ENCODE assay signal across 1 cellular context in the genomic region with DNA sequence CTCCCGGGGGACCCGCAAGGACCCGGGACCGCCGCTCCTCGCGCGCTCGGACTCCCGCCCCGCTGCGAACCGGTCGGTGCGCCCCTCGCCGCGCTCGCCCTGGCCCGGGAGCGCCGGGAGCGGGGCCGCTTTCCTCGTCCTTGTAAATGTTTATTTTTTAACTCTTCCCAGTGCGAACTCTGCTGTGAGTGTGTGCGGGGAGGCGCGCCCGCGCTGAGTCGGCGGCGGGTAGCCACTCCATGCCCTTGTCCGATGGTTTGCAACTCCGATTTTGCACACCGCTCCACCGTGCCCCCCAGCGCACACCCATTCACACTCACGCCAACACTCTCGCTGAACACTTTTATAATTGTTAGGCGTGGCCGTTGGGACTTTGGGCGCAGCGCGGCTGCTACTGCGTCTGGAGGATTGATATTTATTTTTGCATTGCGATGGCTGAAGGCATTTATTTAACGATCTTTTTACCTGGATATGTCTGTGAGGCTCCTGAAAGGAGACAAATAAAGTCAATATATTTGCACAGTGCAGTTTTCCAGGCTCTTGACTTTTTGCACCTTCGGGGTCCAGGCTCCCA.
TF ChIP-seq lines count a peak whose summit lies in the region.

No MANE protein-coding gene starts in this region.

TF ChIP-seq in IMR-90, 13 proteins besides CTCF, POLR2A, EP300 and RAD21 (continued from another document):
- TF ChIP-seq ELK1 (IDR thresholded peaks at IDR 0.05; ENCODE audit: borderline replicate concordance, low read depth, low read length) (no peak), MXI1 (IDR thresholded peaks at IDR 0.05; ENCODE audit: borderline replicate concordance, low read depth, low read length) (no peak), FOS (IDR thresholded peaks at IDR 0.05; ENCODE audit: low read depth, low read length) (no peak), BHLHE40 (IDR thresholded peaks at IDR 0.05; ENCODE audit: low read depth, low read length) (no peak), CHD1 (IDR thresholded peaks at IDR 0.05; ENCODE audit: low read depth, low read length) (no peak), CEBPB (IDR thresholded peaks at IDR 0.05; ENCODE audit: low read depth, low read length) (no peak), USF2 (IDR thresholded peaks at IDR 0.05; ENCODE audit: low read depth, low read length) (no peak)
